ENCODE assay signal across 26 cellular contexts in the genomic region with DNA sequence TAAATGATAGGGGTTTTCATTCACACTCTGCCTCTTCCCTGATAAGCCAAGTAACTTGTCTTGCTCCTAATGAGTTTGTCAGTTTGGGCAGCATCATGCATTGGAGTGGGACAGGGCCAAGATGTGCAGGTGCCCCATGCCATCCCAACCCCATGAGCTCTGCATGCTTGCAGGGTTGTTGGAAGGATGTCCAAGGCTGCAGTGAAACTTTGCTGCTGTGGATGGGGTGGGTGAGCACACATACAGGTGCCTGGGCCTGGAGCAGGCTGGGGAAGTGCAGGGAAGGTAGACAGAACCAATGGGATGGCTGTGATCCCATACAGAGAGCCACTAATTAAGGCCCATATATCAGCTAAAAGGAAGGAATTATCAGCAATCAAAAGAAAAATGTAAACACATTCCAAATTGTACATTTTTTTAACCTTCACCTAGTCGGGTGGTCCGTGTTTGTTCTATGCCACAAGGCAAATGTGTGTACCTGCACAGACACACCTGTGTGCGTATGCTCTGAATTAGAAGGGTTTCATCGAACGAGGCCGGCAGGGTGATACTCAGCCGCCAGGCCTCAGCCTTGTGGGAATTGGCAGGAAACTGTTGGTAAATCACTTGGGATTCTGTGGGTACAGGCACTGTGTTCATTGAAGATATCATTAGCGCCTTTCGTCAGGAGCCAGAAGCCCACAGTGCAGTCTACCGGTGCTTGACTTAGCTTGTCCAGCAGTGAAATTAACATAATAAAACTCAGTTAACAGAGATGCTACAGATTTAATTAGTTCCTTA.
"Had no signal": no experiment of that assay in that cellular context is flagged by ENCODE, and none has a peak within 500 bp of the region (broad histone marks: within the 10 kb centered on the region; RNA-seq: fewer than 3 reads in every experiment).

No MANE protein-coding gene starts in this region.

- ATAC-seq: heart right ventricle; left colon; left lung; lower lobe of right lung; mucosa of descending colon; naive thymus-derived CD4-positive, alpha-beta T cell; natural killer cell treated with Interleukin-12 subunit alpha and Interleukin-12 subunit beta and Interleukin-15 and Interleukin-18, amount 100 ng/mL, for 72 hours; right lobe of liver; stimulated activated naive CD8-positive, alpha-beta T cell treated with anti-CD3 and anti-CD28 coated beads, Interleukin-15, amount 100 ng/mL, for 72 hours had no signal

- H3K9me3 Mint-ChIP-seq: naive thymus-derived CD4-positive, alpha-beta T cell; natural killer cell treated with Interleukin-12 subunit alpha and Interleukin-12 subunit beta and Interleukin-15 and Interleukin-18, amount 100 ng/mL, for 72 hours; stimulated activated naive CD8-positive, alpha-beta T cell treated with anti-CD3 and anti-CD28 coated beads, Interleukin-15, amount 100 ng/mL, for 72 hours had no signal

- H3K9ac ChIP-seq: parathyroid adenoma had no signal

- H2AFZ ChIP-seq: parathyroid adenoma had no signal

- H3K4me3 ChIP-seq: heart right ventricle, left lung, lower lobe of right lung, mucosa of descending colon, right atrium auricular region, right lobe of liver, tibial nerve, upper lobe of left lung had no signal

- H3K4me1 Mint-ChIP-seq: immature natural killer cell; stimulated activated naive CD8-positive, alpha-beta T cell treated with anti-CD3 and anti-CD28 coated beads, Interleukin-15, amount 100 ng/mL, for 72 hours had no signal

- H3K4me3 Mint-ChIP-seq: immature natural killer cell; naive thymus-derived CD4-positive, alpha-beta T cell; natural killer cell treated with Interleukin-12 subunit alpha and Interleukin-12 subunit beta and Interleukin-15 and Interleukin-18, amount 100 ng/mL, for 72 hours; stimulated activated naive CD8-positive, alpha-beta T cell treated with anti-CD3 and anti-CD28 coated beads, Interleukin-15, amount 100 ng/mL, for 72 hours had no signal

- H3K79me2 ChIP-seq: parathyroid adenoma had no signal

- H3K4me1 ChIP-seq: heart right ventricle, left lung, lower lobe of right lung, parathyroid adenoma, right atrium auricular region, right lobe of liver, tibial nerve, upper lobe of left lung had no signal

- H3K36me3 ChIP-seq: heart right ventricle, left lung, lower lobe of right lung, neutrophil, right atrium auricular region, right lobe of liver, tibial nerve, upper lobe of left lung had no signal

- H3K36me3 Mint-ChIP-seq: immature natural killer cell; naive thymus-derived CD4-positive, alpha-beta T cell; natural killer cell treated with Interleukin-12 subunit alpha and Interleukin-12 subunit beta and Interleukin-15 and Interleukin-18, amount 100 ng/mL, for 72 hours had no signal

- H3K27ac Mint-ChIP-seq: immature natural killer cell; naive thymus-derived CD4-positive, alpha-beta T cell; natural killer cell treated with Interleukin-12 subunit alpha and Interleukin-12 subunit beta and Interleukin-15 and Interleukin-18, amount 100 ng/mL, for 72 hours; stimulated activated naive CD8-positive, alpha-beta T cell treated with anti-CD3 and anti-CD28 coated beads, Interleukin-15, amount 100 ng/mL, for 72 hours had no signal

- H3K27ac ChIP-seq: heart right ventricle, left lung, lower lobe of right lung, neutrophil, parathyroid adenoma, right atrium auricular region, right lobe of liver, tibial nerve, upper lobe of left lung had no signal

- H3K27me3 ChIP-seq: heart right ventricle, left lung, neutrophil, right atrium auricular region, right lobe of liver, tibial nerve, upper lobe of left lung had no signal

- H3K27me3 Mint-ChIP-seq: natural killer cell treated with Interleukin-12 subunit alpha and Interleukin-12 subunit beta and Interleukin-15 and Interleukin-18, amount 100 ng/mL, for 72 hours had no signal

- DNase-seq: heart right ventricle; hypothalamus; immature natural killer cell; kidney; left colon; left lung; lower lobe of right lung; mammary epithelial cell; midbrain; mucosa of descending colon; naive thymus-derived CD4-positive, alpha-beta T cell; occipital lobe; right lobe of liver; stimulated activated CD4-positive, alpha-beta T cell treated with anti-CD3 and anti-CD28 coated beads, Interleukin-12 subunit alpha, Interleukin-12 subunit beta, amount 100 ng/mL, for 4 hours; stimulated activated CD4-positive, alpha-beta T cell treated with anti-CD3 and anti-CD28 coated beads, Interleukin-15, amount 100 ng/mL, for 24 hours; stimulated activated CD4-positive, alpha-beta T cell treated with anti-CD3 and anti-CD28 coated beads, Interleukin-2, amount 100 ng/mL, for 24 hours; stimulated activated CD4-positive, alpha-beta T cell treated with anti-CD3 and anti-CD28 coated beads, Interleukin-4, amount 100 ng/mL, for 1 hour; stimulated activated naive CD4-positive, alpha-beta T cell; stimulated activated naive CD8-positive, alpha-beta T cell treated with anti-CD3 and anti-CD28 coated beads, Interleukin-15, amount 100 ng/mL, for 72 hours; substantia nigra; upper lobe of left lung had no signal

- H3K9me3 ChIP-seq: heart right ventricle, left lung, lower lobe of right lung, mucosa of descending colon, neutrophil, right atrium auricular region, right lobe of liver, tibial nerve, upper lobe of left lung had no signal
